In the genomic region with DNA sequence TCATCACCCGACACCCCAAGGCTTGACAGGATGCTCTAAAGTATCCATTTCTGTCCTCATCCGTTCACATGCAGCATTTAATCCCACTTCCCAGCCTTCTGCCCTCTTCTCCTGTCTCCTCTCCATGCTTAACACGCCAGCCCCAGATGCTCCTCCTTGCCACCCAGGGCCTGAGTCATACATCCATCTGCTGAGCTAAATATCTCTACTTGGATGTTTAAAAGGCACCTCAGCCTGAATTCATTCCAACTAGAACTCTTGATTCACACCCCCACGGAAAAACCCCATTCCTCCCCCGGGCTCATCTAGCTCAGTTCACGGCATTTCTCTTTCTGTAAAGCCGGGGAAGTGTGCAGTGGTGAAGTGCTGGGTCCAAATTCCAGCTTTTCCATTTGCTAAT, we compare ENCODE assay signal across 1 cellular context.
TF ChIP-seq lines count a peak whose summit lies in the region.

No MANE protein-coding gene starts in this region.

TF ChIP-seq in IMR-90, 13 proteins besides CTCF, POLR2A, EP300 and RAD21 (continued from another document):
- TF ChIP-seq MAZ (IDR thresholded peaks at IDR 0.05; ENCODE audit: borderline replicate concordance, low read depth, low read length): peak; percentile 32; the same call in 1 of the 2 replicates
- peak; percentile 41; the same call in 1 of the 2 replicates for TF ChIP-seq BHLHE40 (IDR thresholded peaks at IDR 0.05; ENCODE audit: low read depth, low read length)
- TF ChIP-seq FOS (IDR thresholded peaks at IDR 0.05; ENCODE audit: low read depth, low read length): peak; percentile 77
